Comparison of ENCODE assay signal across 9 cellular contexts in the genomic region with DNA sequence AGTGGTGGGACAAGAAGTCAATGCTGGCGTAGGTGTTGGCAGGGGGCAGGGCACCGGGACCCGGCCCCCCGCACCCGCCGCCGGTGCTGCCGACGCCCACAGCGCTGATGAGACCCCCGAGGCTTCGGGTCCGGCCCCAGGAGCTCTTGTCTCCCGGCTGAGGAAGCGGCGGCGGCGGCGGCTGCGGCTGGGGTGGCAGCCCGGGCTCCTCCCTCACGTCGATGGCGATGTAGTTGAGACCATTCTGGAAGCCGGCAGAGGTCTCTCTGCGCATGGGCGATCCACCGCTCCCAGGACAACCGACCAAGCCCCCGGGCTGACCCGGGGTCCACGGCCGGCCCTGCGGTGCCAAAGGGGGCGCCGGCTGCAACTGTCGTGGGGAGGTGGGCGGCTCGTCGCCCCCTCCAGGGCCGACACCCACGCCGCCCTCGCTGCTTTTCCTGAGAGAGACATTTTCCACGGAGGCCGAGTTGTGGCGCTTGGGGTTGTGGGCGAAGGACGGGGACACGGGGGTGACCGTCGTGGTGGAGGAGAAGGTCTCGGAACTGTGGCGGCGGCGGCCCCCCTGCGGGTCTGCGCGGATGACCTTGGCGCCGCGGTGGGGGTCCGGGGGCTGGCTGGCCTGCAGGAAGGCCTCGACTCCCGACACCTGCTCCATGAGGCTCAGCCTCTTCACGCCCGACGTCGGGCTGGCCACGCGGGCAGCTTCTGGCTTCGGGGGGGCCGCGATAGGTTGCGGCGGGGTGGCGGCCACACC. TPM values are rescaled to one million over a fixed set of nuclear protein-coding genes. Genes with fewer than 3 reads are reported as not detected.
DNase-seq lines count a peak whose midpoint lies in the region; ATAC-seq, FAIRE-seq and TF ChIP-seq lines count a peak whose summit lies in the region.
"Had no signal": no experiment of that assay in that cellular context is flagged by ENCODE, and none has a peak within 500 bp of the region (broad histone marks: within the 10 kb centered on the region; RNA-seq: fewer than 3 reads in every experiment).

No MANE protein-coding gene starts in this region.

- DNase-seq in HFF-Myc (ENCODE audit: extremely low read depth, low read depth) (no peak), astrocyte of the spinal cord (ENCODE audit: low read depth, low spot score) (no peak), hepatocyte (ENCODE audit: low spot score) (no peak), GM19239 (ENCODE audit: insufficient read length, low spot score) (no peak), COLO829 (ENCODE audit: low spot score) (no peak)

- H3K36me3 ChIP-seq in hepatocyte (replicated peaks; ENCODE audit: insufficient read depth, low read depth) (no peaks in the 10 kb centered on the region), stomach smooth muscle (ENCODE audit: control insufficient read depth in 2 of 2, insufficient read depth in 2 of 2, low read length in 2 of 2) (peaks cover 0 to 2% of the 10 kb centered on the region in 2 donors)

- H3K27me3 ChIP-seq in hepatocyte = no peaks in the 10 kb centered on the region
- H3K27me3 ChIP-seq in stomach smooth muscle (ENCODE audit: control insufficient read depth in 1 of 2, insufficient read depth in 2 of 2, low read length in 2 of 2) = no peaks in the 10 kb centered on the region

- peaks cover 61% of the 10 kb centered on the region for H4K20me1 ChIP-seq in hepatocyte (ENCODE audit: insufficient read depth, poor library complexity, severe bottlenecking)

- FAIRE-seq in GM19239 (lab: Jason Lieb, UNC) = no peak

- peak overlapping the region; percentile 80 for H3K4me2 ChIP-seq in hepatocyte

- H3K9me3 ChIP-seq in hepatocyte (ENCODE audit: low read depth) (no peaks in the 10 kb centered on the region), stomach smooth muscle (ENCODE audit: control insufficient read depth in 2 of 2, low read length in 2 of 2) (no peaks in the 10 kb centered on the region)

- 98% methylated on average over 54 of the region's 77 CpGs for WGBS in hepatocyte (ENCODE audit: low lambda C conversion rate, missing lambda C conversion rate)

- no peak for TF ChIP-seq CTCF in HFF-Myc (IDR thresholded peaks at IDR 0.05; ENCODE audit: low read depth, low read length, missing control alignments)
- TF ChIP-seq CTCF in astrocyte of the spinal cord (IDR thresholded peaks at IDR 0.05; ENCODE audit: low read depth, low read length) = no peak
- no peak for TF ChIP-seq CTCF in hepatocyte (IDR thresholded peaks at IDR 0.05; ENCODE audit: poor library complexity)

- H3K4me1 ChIP-seq in hepatocyte (ENCODE audit: insufficient read depth) (peaks cover 28% of the 10 kb centered on the region), stomach smooth muscle (ENCODE audit: control insufficient read depth, insufficient read depth, low read length) (peaks cover 53% of the 10 kb centered on the region)

- H3K27ac ChIP-seq in hepatocyte = no peak overlapping the region
- no peak overlapping the region for H3K27ac ChIP-seq in stomach smooth muscle (ENCODE audit: low read length)
- H3K27ac ChIP-seq: SJSA1 had no signal

- peaks cover 71% of the 10 kb centered on the region for H3K79me2 ChIP-seq in hepatocyte

- in situ Hi-C loops in astrocyte of the spinal cord (cut with HindIII; ENCODE audit: low sequenced_read_pairs) = no loop called here

- peak overlapping the region; percentile 63 for H3K4me3 ChIP-seq in HFF-Myc (replicated peaks; ENCODE audit: low read depth, low read length)
- peak overlapping the region; percentile 51 for H3K4me3 ChIP-seq in astrocyte of the spinal cord (ENCODE audit: low read depth, low read length)
- no peak overlapping the region for H3K4me3 ChIP-seq in hepatocyte
- peak overlapping the region; percentile 80 to 82 for H3K4me3 ChIP-seq in stomach smooth muscle (ENCODE audit: low read length in 2 of 2)
- H3K4me3 ChIP-seq: SJSA1 had no signal

- H3K9me2 ChIP-seq in hepatocyte (replicated peaks; ENCODE audit: insufficient read depth) = no peaks in the 10 kb centered on the region

- no peak overlapping the region for H2AFZ ChIP-seq in hepatocyte

- TF ChIP-seq POLR2A in GM18505 (IDR thresholded peaks at IDR 0.05; ENCODE audit: borderline replicate concordance, extremely low read depth, insufficient read depth, insufficient read length) = no peak

- peak overlapping the region in 1 of 2 donors; percentile 34 for H3K9ac ChIP-seq in stomach smooth muscle (ENCODE audit: low read length in 2 of 2)

- no peak for ATAC-seq in GM18505 (IDR thresholded peaks at IDR 0.05; ENCODE audit: unreplicated experiment)
- ATAC-seq in GM18870 (IDR thresholded peaks at IDR 0.05; ENCODE audit: unreplicated experiment) = no peak

RNA-seq across cellular contexts. Expression of a gene that starts 4.1 kb away (rescaled TPM):
- 15.7 and 19.4 TPM in 2 replicates for total RNA-seq in hepatocyte
- polyA plus RNA-seq in hepatocyte = 26.4 and 27.9 TPM in 2 replicates
